In genomic region chr10:100520811-100521210, GRCh38 we compare ENCODE assay signal across 1 cellular context.
TF ChIP-seq lines count a peak whose summit lies in the region.

No MANE protein-coding gene starts in this region.

TF ChIP-seq in IMR-90, 13 proteins besides CTCF, POLR2A, EP300 and RAD21:
- TF ChIP-seq MXI1 (IDR thresholded peaks at IDR 0.05; ENCODE audit: borderline replicate concordance, low read depth, low read length) (no peak), MAFK (IDR thresholded peaks at IDR 0.05; ENCODE audit: low read depth, low read length) (no peak), RCOR1 (IDR thresholded peaks at IDR 0.05; ENCODE audit: insufficient replicate concordance, low read length) (no peak), MAZ (IDR thresholded peaks at IDR 0.05; ENCODE audit: borderline replicate concordance, low read depth, low read length) (no peak), NFE2L2 (IDR thresholded peaks at IDR 0.05; ENCODE audit: low read depth, low read length) (no peak)
- TF ChIP-seq, protein P1, sequence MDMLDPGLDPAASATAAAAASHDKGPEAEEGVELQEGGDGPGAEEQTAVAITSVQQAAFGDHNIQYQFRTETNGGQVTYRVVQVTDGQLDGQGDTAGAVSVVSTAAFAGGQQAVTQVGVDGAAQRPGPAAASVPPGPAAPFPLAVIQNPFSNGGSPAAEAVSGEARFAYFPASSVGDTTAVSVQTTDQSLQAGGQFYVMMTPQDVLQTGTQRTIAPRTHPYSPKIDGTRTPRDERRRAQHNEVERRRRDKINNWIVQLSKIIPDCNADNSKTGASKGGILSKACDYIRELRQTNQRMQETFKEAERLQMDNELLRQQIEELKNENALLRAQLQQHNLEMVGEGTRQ (IDR thresholded peaks at IDR 0.05; ENCODE audit: low read depth, low read length), result no peak
